8 cellular contexts compared by ENCODE assay signal in genomic region chr10:119131512-119132240, GRCh38. TPM values are rescaled to one million over a fixed set of nuclear protein-coding genes. Genes with fewer than 3 reads are reported as not detected.
DNase-seq lines count a peak whose midpoint lies in the region; ATAC-seq and TF ChIP-seq lines count a peak whose summit lies in the region.

No MANE protein-coding gene starts in this region.

- H3K9ac ChIP-seq in OCI-LY3 (ENCODE audit: low read length) (peak overlapping the region; percentile 74), H9 (ENCODE audit: extremely low read depth, insufficient read length, low read length) (no peak overlapping the region)

- H3K4me3 Mint-ChIP-seq in activated naive CD8-positive, alpha-beta T cell treated with anti-CD3 and anti-CD28 coated beads, Interleukin-2, amount 50 U/mL, for 24 hours: peak overlapping the region; percentile 82
- H3K4me3 Mint-ChIP-seq in H9: no peak overlapping the region

- no peaks in the 10 kb centered on the region for H3K23me2 ChIP-seq in H9 (ENCODE audit: insufficient read length, low read depth, low read length, poor library complexity, severe bottlenecking)

- no peaks in the 10 kb centered on the region for H3K9me3 ChIP-seq in OCI-LY3 (ENCODE audit: insufficient read depth, low read length)
- H3K9me3 ChIP-seq in left lung: no peaks in the 10 kb centered on the region
- no peaks in the 10 kb centered on the region for H3K9me3 ChIP-seq in H9 (ENCODE audit: control insufficient read depth, low read depth, low read length)

- peak; percentile 76 for ATAC-seq in activated naive CD8-positive, alpha-beta T cell treated with anti-CD3 and anti-CD28 coated beads, Interleukin-2, amount 50 U/mL, for 24 hours
- ATAC-seq in left lung: peak; percentile 74

- no peak overlapping the region for H3K14ac ChIP-seq in H9 (ENCODE audit: insufficient read depth, low read length)

- POLR2A ChIA-PET in GM10248 (lab: Yijun Ruan, JAX): no interaction called here

- WGBS in H9 (ENCODE audit: extremely low coverage, insufficient read length, low lambda C conversion rate): no CpG with 5 or more reads among the region's 10 CpGs

- H3K79me2 ChIP-seq in OCI-LY3 (ENCODE audit: low read length) (no peaks in the 10 kb centered on the region), H9 (ENCODE audit: insufficient read depth, low read length) (no peaks in the 10 kb centered on the region)

- DNase-seq in GM10248 (ENCODE audit: extremely low spot score) (peak; percentile 54), HCEC 1CT (peak; percentile 45), left lung (no peak), substantia nigra (lab: John Stamatoyannopoulos, UW) (peak in 9 of 49 donors; percentile 1 to 33 (median 5)), islet precursor cell (no peak), H9 (no peak)
- DNase-seq in activated naive CD8-positive, alpha-beta T cell treated with anti-CD3 and anti-CD28 coated beads, Interleukin-2, amount 50 U/mL, for 24 hours: peak; percentile 35

- no peaks in the 10 kb centered on the region for H3K9me3 Mint-ChIP-seq in activated naive CD8-positive, alpha-beta T cell treated with anti-CD3 and anti-CD28 coated beads, Interleukin-2, amount 50 U/mL, for 24 hours
- no peaks in the 10 kb centered on the region for H3K9me3 Mint-ChIP-seq in H9

- no peak overlapping the region for H2AK5ac ChIP-seq in H9 (ENCODE audit: insufficient read length, low read length)

- H3K36me3 ChIP-seq in OCI-LY3 (replicated peaks; ENCODE audit: low read depth, low read length): peaks cover 5% of the 10 kb centered on the region
- H3K36me3 ChIP-seq in left lung: peaks cover 0 to 40% of the 10 kb centered on the region in 2 donors

- H2BK20ac ChIP-seq in H9 (ENCODE audit: low read depth, low read length, poor library complexity, severe bottlenecking): no peak overlapping the region

- H3K56ac ChIP-seq in H9 (ENCODE audit: insufficient read length, low read depth, low read length): no peak overlapping the region

- no peak overlapping the region for H2BK12ac ChIP-seq in H9 (ENCODE audit: insufficient read length, low read depth, low read length)

- peaks cover 38% of the 10 kb centered on the region for H3K36me3 Mint-ChIP-seq in activated naive CD8-positive, alpha-beta T cell treated with anti-CD3 and anti-CD28 coated beads, Interleukin-2, amount 50 U/mL, for 24 hours (ENCODE audit: low read depth)
- peaks cover 33 to 70% (median 60%) of the 10 kb centered on the region in 3 experiments for H3K36me3 Mint-ChIP-seq in H9 (ENCODE audit: insufficient read depth in 1 of 3, low read depth in 3 of 3)

- H3K18ac ChIP-seq in H9 (ENCODE audit: insufficient read length, low read depth, low read length): no peak overlapping the region

- H3K27ac ChIP-seq in OCI-LY3 (ENCODE audit: low read length) (peak overlapping the region; percentile 58), left lung (peak overlapping the region; percentile 63 to 90), substantia nigra (ENCODE audit: low read depth, low read length, poor library complexity, severe bottlenecking) (peak overlapping the region; percentile 73), H9 (ENCODE audit: insufficient read length, low read depth, low read length) (no peak overlapping the region)

- H2BK120ac ChIP-seq in H9 (ENCODE audit: low read depth, low read length, poor library complexity, severe bottlenecking): no peak overlapping the region

- TF ChIP-seq CTCF in GM10248 (IDR thresholded peaks at IDR 0.05; ENCODE audit: control extremely low read depth, extremely low read depth, low read depth, missing control alignments) (no peak), OCI-LY3 (IDR thresholded peaks at IDR 0.05; ENCODE audit: low read depth, low read length) (no peak), left lung (IDR thresholded peaks at IDR 0.05) (no peak), H9 (conservative IDR thresholded peaks at IDR 0.05) (no peak)

- H3K27ac Mint-ChIP-seq in activated naive CD8-positive, alpha-beta T cell treated with anti-CD3 and anti-CD28 coated beads, Interleukin-2, amount 50 U/mL, for 24 hours: peak overlapping the region; percentile 93
- H3K27ac Mint-ChIP-seq in H9: peak overlapping the region in 1 of 3 experiments; percentile 66; a peak in 2 of 7 replicates

- H3K27me3 ChIP-seq in OCI-LY3 (ENCODE audit: low read depth, low read length): no peaks in the 10 kb centered on the region
- H3K27me3 ChIP-seq in left lung: no peaks in the 10 kb centered on the region
- no peaks in the 10 kb centered on the region for H3K27me3 ChIP-seq in H9 (ENCODE audit: insufficient read depth, low read length)

- H4K20me1 ChIP-seq in OCI-LY3 (ENCODE audit: insufficient read depth, low read length) (no peaks in the 10 kb centered on the region), H9 (ENCODE audit: control insufficient read depth, insufficient read depth, insufficient read length) (no peaks in the 10 kb centered on the region)

- no peak overlapping the region for H4K5ac ChIP-seq in H9 (ENCODE audit: insufficient read length, low read depth, low read length)

- no peak overlapping the region for H2BK5ac ChIP-seq in H9 (ENCODE audit: insufficient read length, low read length)

- H3K79me1 ChIP-seq in H9 (ENCODE audit: insufficient read depth, low read depth, low read length, poor library complexity, severe bottlenecking): no peaks in the 10 kb centered on the region

- H3K4me1 Mint-ChIP-seq in activated naive CD8-positive, alpha-beta T cell treated with anti-CD3 and anti-CD28 coated beads, Interleukin-2, amount 50 U/mL, for 24 hours: peaks cover 50% of the 10 kb centered on the region
- H3K4me1 Mint-ChIP-seq in H9: no peaks in the 10 kb centered on the region

- no peak overlapping the region for H3K4ac ChIP-seq in H9 (ENCODE audit: low read depth, low read length)

- no peak overlapping the region for H2BK15ac ChIP-seq in H9 (ENCODE audit: low read depth, low read length)

- CTCF ChIA-PET in GM10248 (lab: Yijun Ruan, JAX): interaction anchor here (0.7 to 1.9 kb wide), 7 partner anchors 8 to 411 kb away, joined by 3 to 6 read pairs (median 4); partner anchors contain the start of genes RGS10 and SFXN4

- H3K4me2 ChIP-seq in OCI-LY3 (ENCODE audit: low read length) (peak overlapping the region; percentile 78), H9 (ENCODE audit: insufficient read depth, insufficient read length, low read length) (no peak overlapping the region)

- H3T11ph ChIP-seq in H9 (ENCODE audit: low read length): no peak overlapping the region

- H3K27me3 Mint-ChIP-seq in activated naive CD8-positive, alpha-beta T cell treated with anti-CD3 and anti-CD28 coated beads, Interleukin-2, amount 50 U/mL, for 24 hours: no peaks in the 10 kb centered on the region
- no peaks in the 10 kb centered on the region for H3K27me3 Mint-ChIP-seq in H9 (ENCODE audit: low read depth)

- H3K4me1 ChIP-seq in OCI-LY3 (ENCODE audit: low read length): peaks cover 11% of the 10 kb centered on the region
- H3K4me1 ChIP-seq in left lung: peaks cover 15 to 72% of the 10 kb centered on the region in 2 donors
- H3K4me1 ChIP-seq in H9 (ENCODE audit: insufficient read depth, low read length): no peaks in the 10 kb centered on the region

- H4K91ac ChIP-seq in H9 (ENCODE audit: insufficient read length, low read depth, low read length): no peak overlapping the region

- H3K4me3 ChIP-seq in OCI-LY3 (ENCODE audit: low read length) (peak overlapping the region; percentile 77), left lung (peak overlapping the region; percentile 7 to 24)

- intact Hi-C loops in left lung (cut with DNase I): no loop called here

- H4K8ac ChIP-seq in H9 (replicated peaks; ENCODE audit: insufficient read length, low read depth, low read length): no peak overlapping the region

- H2AFZ ChIP-seq in OCI-LY3 (ENCODE audit: low read depth, low read length): peak overlapping the region; percentile 85
- H2AFZ ChIP-seq in H9 (ENCODE audit: low read length): no peak overlapping the region

- no peak overlapping the region for H3K23ac ChIP-seq in H9 (ENCODE audit: insufficient read length, low read depth, low read length)

RNA-seq across cellular contexts. Expression of gene DENND10, which starts 27.8 kb away (rescaled TPM):
- total RNA-seq in left lung: 10 to 100 TPM; 34.2 to 37.4 TPM
- 62.7 and 63.2 TPM in 2 replicates for total RNA-seq in H9 (2021)

RNA-seq across cellular contexts. Expression of gene SFXN4, which starts 33.8 kb away (rescaled TPM):
- total RNA-seq in left lung (10 to 100 TPM; 13.2 to 23.1 TPM), H9 (2021) (21.9 and 24.9 TPM in 2 replicates)

RNA-seq across cellular contexts. Expression of gene PRDX3, which starts 46.9 kb away (rescaled TPM):
- total RNA-seq in left lung (100 to 1,000 TPM; 122 to 123 TPM), H9 (2021) (181 TPM in 2 replicates)

RNA-seq across cellular contexts. Expression of gene EIF3A, which starts 51.1 kb away (rescaled TPM):
- 100 to 1,000 TPM in 1 of 2 donors, 10 to 100 TPM in 1; 89.1 to 113 TPM for total RNA-seq in left lung
- total RNA-seq in H9 (2021): 206 TPM in 2 replicates

Comparison
In these comparisons a context has a peak if more than half of its experiments do, and no peak if none do; other contexts are left out.
1. DNase-seq: peak in GM10248 (single experiment), HCEC 1CT (single experiment) and activated naive CD8-positive, alpha-beta T cell treated with anti-CD3 and anti-CD28 coated beads, Interleukin-2, amount 50 U/mL, for 24 hours (single experiment); none in left lung (0 of 2), islet precursor cell (single experiment) and H9 (single experiment).